ENCODE assay signal across 10 cellular contexts in the genomic region with DNA sequence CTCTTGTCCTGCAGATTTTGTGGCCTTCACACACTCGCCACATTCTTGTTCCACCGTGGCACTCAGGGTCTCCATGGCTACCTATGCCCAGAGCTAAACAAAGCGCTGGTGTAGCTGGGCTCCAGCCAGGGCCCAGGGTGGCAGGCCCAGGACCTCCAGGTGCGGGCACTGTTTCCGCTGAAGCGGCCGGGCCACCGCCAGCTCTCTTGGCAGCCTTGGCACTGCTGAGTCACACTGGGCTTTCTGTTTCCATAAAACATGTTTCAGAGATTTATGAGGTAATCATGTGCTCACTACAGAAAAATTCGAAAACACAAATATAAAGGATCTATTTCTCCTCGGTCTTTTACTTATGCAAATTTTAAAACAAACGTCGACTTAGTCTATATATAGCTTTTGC. TPM values are rescaled to one million over a fixed set of nuclear protein-coding genes. Genes with fewer than 3 reads are reported as not detected.
DNase-seq lines count a peak whose midpoint lies in the region; ATAC-seq and TF ChIP-seq lines count a peak whose summit lies in the region.
"Had no signal": no experiment of that assay in that cellular context is flagged by ENCODE, and none has a peak within 500 bp of the region (broad histone marks: within the 10 kb centered on the region; RNA-seq: fewer than 3 reads in every experiment).

No MANE protein-coding gene starts in this region.

- WGBS in heart right ventricle, 2 donors = 36 to 52% methylated on average over 12 of the region's 12 CpGs

- H3K4me3 ChIP-seq in heart right ventricle (no peak overlapping the region), upper lobe of right lung (no peak overlapping the region)

- H3K4me1 Mint-ChIP-seq in activated CD4-positive, alpha-beta memory T cell treated with anti-CD3 and anti-CD28 coated beads for 36 hours (ENCODE audit: low read depth) = peaks cover 4% of the 10 kb centered on the region
- H3K4me1 Mint-ChIP-seq in activated CD4-positive, alpha-beta memory T cell treated with anti-CD3 and anti-CD28 coated beads, Interleukin-2, amount 10 ng/mL, durations not matched to agents 7 days and 5 days = no peaks in the 10 kb centered on the region

- CTCF ChIA-PET in activated CD4-positive, alpha-beta memory T cell treated with anti-CD3 and anti-CD28 coated beads for 36 hours (lab: Charles Lee) = interaction anchor here (1.2 kb wide), 1 partner anchor 27 kb away, joined by 8 read pairs; no protein-coding TSS in a partner anchor
- CTCF ChIA-PET in activated CD4-positive, alpha-beta memory T cell treated with anti-CD3 and anti-CD28 coated beads, Interleukin-2, amount 10 ng/mL, durations not matched to agents 7 days and 5 days (lab: Charles Lee) = interaction anchor here (1.1 kb wide), 1 partner anchor 28 kb away, joined by 3 read pairs; no protein-coding TSS in a partner anchor

- H3K27me3 ChIP-seq in heart right ventricle (peaks cover 0 to 55% (median 17%) of the 10 kb centered on the region in 7 donors), upper lobe of right lung (peaks cover 10% of the 10 kb centered on the region)

- H3K27ac Mint-ChIP-seq in activated CD4-positive, alpha-beta memory T cell treated with anti-CD3 and anti-CD28 coated beads for 36 hours = no peak overlapping the region
- H3K27ac Mint-ChIP-seq in activated CD4-positive, alpha-beta memory T cell treated with anti-CD3 and anti-CD28 coated beads, Interleukin-2, amount 10 ng/mL, durations not matched to agents 7 days and 5 days = no peak overlapping the region
- H3K27ac Mint-ChIP-seq: CD4-positive, CD25-positive, alpha-beta regulatory T cell had no signal

- no peaks in the 10 kb centered on the region for H3K9me3 ChIP-seq in heart right ventricle
- H3K9me3 ChIP-seq in upper lobe of right lung = no peaks in the 10 kb centered on the region

- TF ChIP-seq CTCF in heart right ventricle (IDR thresholded peaks at IDR 0.05) = peak in 3 of 9 donors; percentile 14 to 22 (median 17)
- TF ChIP-seq CTCF in upper lobe of right lung (IDR thresholded peaks at IDR 0.05) = no peak

- peaks cover 29% of the 10 kb centered on the region for H3K27me3 Mint-ChIP-seq in activated CD4-positive, alpha-beta memory T cell treated with anti-CD3 and anti-CD28 coated beads for 36 hours
- peaks cover 56% of the 10 kb centered on the region for H3K27me3 Mint-ChIP-seq in activated CD4-positive, alpha-beta memory T cell treated with anti-CD3 and anti-CD28 coated beads, Interleukin-2, amount 10 ng/mL, durations not matched to agents 7 days and 5 days

- peak; percentile 35 for DNase-seq in activated CD4-positive, alpha-beta memory T cell treated with anti-CD3 and anti-CD28 coated beads for 36 hours
- DNase-seq in activated CD4-positive, alpha-beta memory T cell treated with anti-CD3 and anti-CD28 coated beads, Interleukin-2, amount 10 ng/mL, durations not matched to agents 7 days and 5 days = no peak
- DNase-seq in SHP77 treated with DMSO at 0.1 percent for 48 hours (lab: John Stamatoyannopoulos, UW) (peak; percentile 42), heart right ventricle (peak; percentile 77 to 82), upper lobe of right lung (peak; percentile 75), NCI-H345 treated with DMSO at 0.1 percent for 48 hours (lab: John Stamatoyannopoulos, UW; ENCODE audit: unreplicated experiment) (no peak), NCI-H128 (lab: John Stamatoyannopoulos, UW; ENCODE audit: unreplicated experiment) (no peak), SKM-1 (lab: John Stamatoyannopoulos, UW; ENCODE audit: unreplicated experiment) (no peak)
- DNase-seq: activated naive CD4-positive, alpha-beta T cell treated with anti-CD3 and anti-CD28 coated beads, Interleukin-2, amount 50 U/mL, for 16 hours had no signal

- H3K36me3 ChIP-seq in heart right ventricle = no peaks in the 10 kb centered on the region
- no peaks in the 10 kb centered on the region for H3K36me3 ChIP-seq in upper lobe of right lung

- intact Hi-C loops in activated CD4-positive, alpha-beta memory T cell treated with anti-CD3 and anti-CD28 coated beads for 36 hours (cut with micrococcal nuclease) = no loop called here
- intact Hi-C loops in heart right ventricle (cut with DNase I) (loop anchor here in 5 of 10 donors (5.0 to 10.0 kb wide), 4 partner anchors 51 to 64 kb away; no protein-coding TSS in a partner anchor), upper lobe of right lung (cut with DNase I) (no loop called here)

- H3K9me3 Mint-ChIP-seq in activated CD4-positive, alpha-beta memory T cell treated with anti-CD3 and anti-CD28 coated beads for 36 hours = no peaks in the 10 kb centered on the region
- H3K9me3 Mint-ChIP-seq in activated CD4-positive, alpha-beta memory T cell treated with anti-CD3 and anti-CD28 coated beads, Interleukin-2, amount 10 ng/mL, durations not matched to agents 7 days and 5 days = no peaks in the 10 kb centered on the region

- H3K4me3 Mint-ChIP-seq in activated CD4-positive, alpha-beta memory T cell treated with anti-CD3 and anti-CD28 coated beads for 36 hours = no peak overlapping the region
- no peak overlapping the region for H3K4me3 Mint-ChIP-seq in activated CD4-positive, alpha-beta memory T cell treated with anti-CD3 and anti-CD28 coated beads, Interleukin-2, amount 10 ng/mL, durations not matched to agents 7 days and 5 days
- H3K4me3 Mint-ChIP-seq: CD4-positive, CD25-positive, alpha-beta regulatory T cell had no signal

- POLR2A ChIA-PET in activated CD4-positive, alpha-beta memory T cell treated with anti-CD3 and anti-CD28 coated beads for 36 hours (lab: Charles Lee) = no interaction called here
- POLR2A ChIA-PET in activated CD4-positive, alpha-beta memory T cell treated with anti-CD3 and anti-CD28 coated beads, Interleukin-2, amount 10 ng/mL, durations not matched to agents 7 days and 5 days (lab: Charles Lee) = no interaction called here

- peaks cover 0 to 35% (median 11%) of the 10 kb centered on the region in 9 donors for H3K4me1 ChIP-seq in heart right ventricle
- H3K4me1 ChIP-seq in upper lobe of right lung = no peaks in the 10 kb centered on the region

- no peaks in the 10 kb centered on the region for H3K36me3 Mint-ChIP-seq in activated CD4-positive, alpha-beta memory T cell treated with anti-CD3 and anti-CD28 coated beads for 36 hours
- no peaks in the 10 kb centered on the region for H3K36me3 Mint-ChIP-seq in activated CD4-positive, alpha-beta memory T cell treated with anti-CD3 and anti-CD28 coated beads, Interleukin-2, amount 10 ng/mL, durations not matched to agents 7 days and 5 days (ENCODE audit: low read depth)
- H3K36me3 Mint-ChIP-seq: CD4-positive, CD25-positive, alpha-beta regulatory T cell had no signal

- H3K27ac ChIP-seq in heart right ventricle (peak overlapping the region in 8 of 10 donors; percentile 2 to 71 (median 46)), upper lobe of right lung (no peak overlapping the region)

- ATAC-seq in heart right ventricle (peak; percentile 75 to 98 (median 94)), upper lobe of right lung (peak; percentile 73)

RNA-seq across cellular contexts. Expression of a gene that starts 51.3 kb away (rescaled TPM):
- total RNA-seq in activated CD4-positive, alpha-beta memory T cell treated with anti-CD3 and anti-CD28 coated beads for 36 hours = not detected
- total RNA-seq in activated CD4-positive, alpha-beta memory T cell treated with anti-CD3 and anti-CD28 coated beads, Interleukin-2, amount 10 ng/mL, durations not matched to agents 7 days and 5 days = not detected
- total RNA-seq in heart right ventricle (1 to 10 TPM in 1 of 10 donors, under 1 TPM in 7, not detected in 2; 0.09 to 1.2 (median 0.37) TPM), upper lobe of right lung (0.64 TPM)
- under 1 TPM in 1 of 2 donors, not detected in 1; 0.04 TPM for polyA plus RNA-seq in heart right ventricle
- total RNA-seq: CD4-positive, CD25-positive, alpha-beta regulatory T cell had no signal
- polyA plus RNA-seq: CD4-positive, CD25-positive, alpha-beta regulatory T cell had no signal

Comparison
In these comparisons a context has a peak if more than half of its experiments do, and no peak if none do; other contexts are left out.
1. DNase-seq: peak in activated CD4-positive, alpha-beta memory T cell treated with anti-CD3 and anti-CD28 coated beads for 36 hours (single experiment), SHP77 treated with DMSO at 0.1 percent for 48 hours (single experiment), heart right ventricle (2 of 2) and upper lobe of right lung (single experiment); none in activated CD4-positive, alpha-beta memory T cell treated with anti-CD3 and anti-CD28 coated beads, Interleukin-2, amount 10 ng/mL, durations not matched to agents 7 days and 5 days (single experiment), NCI-H345 treated with DMSO at 0.1 percent for 48 hours (single experiment), NCI-H128 (single experiment) and SKM-1 (single experiment).